ENCODE assay signal across 8 cellular contexts in genomic region chr1:54053745-54054437, GRCh38. TPM values are rescaled to one million over a fixed set of nuclear protein-coding genes. Genes with fewer than 3 reads are reported as not detected.
DNase-seq lines count a peak whose midpoint lies in the region; ATAC-seq, FAIRE-seq and TF ChIP-seq lines count a peak whose summit lies in the region.

No MANE protein-coding gene starts in this region.

- H3K4me3 ChIP-seq in CD8-positive, alpha-beta memory T cell (ENCODE audit: low read length) = peak overlapping the region; percentile 93
- peak overlapping the region; percentile 75 for H3K4me3 ChIP-seq in HL-60 (replicated peaks; ENCODE audit: insufficient read depth, low read length)
- H3K4me3 ChIP-seq in K562 = peak overlapping the region; percentile 78

- in situ Hi-C loops in K562 (cut with MboI) = no loop called here

- TF ChIP-seq CTCF in HL-60 (IDR thresholded peaks at IDR 0.05; ENCODE audit: insufficient read depth, low read length) = no peak
- TF ChIP-seq CTCF in K562 (IDR thresholded peaks at IDR 0.05 in 2 of 3, conservative IDR thresholded peaks at IDR 0.05 in 1 of 3; ENCODE audit: insufficient read depth in 2 of 3, low read depth in 1 of 3, low read length in 3 of 3) = no peak

- H3K9me3 Mint-ChIP-seq in CD8-positive, alpha-beta memory T cell = no peaks in the 10 kb centered on the region

- H4K20me1 ChIP-seq in K562 (replicated peaks; ENCODE audit: control insufficient read depth, insufficient read depth, low read length) = no peaks in the 10 kb centered on the region

- POLR2A ChIA-PET in CD8-positive, alpha-beta memory T cell (lab: Charles Lee) = interaction anchor here (1.9 kb wide), 1 partner anchor 108 kb away, joined by 24 read pairs; the partner anchor contains the start of genes IFT25 and LRRC42
- POLR2A ChIA-PET in K562 (lab: Yijun Ruan, JAX) = interaction anchor here (1.0 to 1.6 kb wide), 7 partner anchors 9 to 833 kb away, joined by 3 to 8 read pairs (median 3); partner anchors contain the start of gene DHCR24

- no peak for TF ChIP-seq EP300 in K562 (IDR thresholded peaks at IDR 0.05; ENCODE audit: low read length)

- peak overlapping the region; percentile 98 for H3K4me2 ChIP-seq in K562 (ENCODE audit: insufficient read depth, low read length)

- peak in 1 of 5 donors; percentile 13 for DNase-seq in CD8-positive, alpha-beta memory T cell
- no peak for DNase-seq in HL-60 (ENCODE audit: low read depth in 1 of 2, low spot score in 1 of 2)
- peak in 2 of 4 experiments; percentile 37 to 48 for DNase-seq in K562 (ENCODE audit: extremely low read depth in 1 of 4, low spot score in 3 of 4)
- peak; percentile 8 to 20 for DNase-seq in lung microvascular endothelial cell (ENCODE audit: low read depth in 2 of 2)
- no peak for DNase-seq in hippocampal formation (lab: John Stamatoyannopoulos, UW)
- DNase-seq in islet precursor cell = no peak
- DNase-seq in GM12891 (ENCODE audit: insufficient read length, low spot score) = no peak

- no peaks in the 10 kb centered on the region for H3K9me1 ChIP-seq in K562 (ENCODE audit: control insufficient read depth, insufficient read depth, low read length)

- H3K36me3 Mint-ChIP-seq in CD8-positive, alpha-beta memory T cell = peaks cover 5 to 25% (median 16%) of the 10 kb centered on the region in 3 donors

- H3K27me3 ChIP-seq in CD8-positive, alpha-beta memory T cell (ENCODE audit: insufficient read depth, low read length, poor library complexity, severe bottlenecking) = no peaks in the 10 kb centered on the region
- H3K27me3 ChIP-seq in HL-60 (ENCODE audit: insufficient read depth, poor library complexity, severe bottlenecking) (no peaks in the 10 kb centered on the region), K562 (ENCODE audit: control insufficient read depth in 2 of 2, insufficient read depth in 2 of 2, low read length in 2 of 2) (no peaks in the 10 kb centered on the region)

- no peak for TF ChIP-seq POLR2A in K562 (conservative IDR thresholded peaks at IDR 0.05)
- no peak for TF ChIP-seq POLR2A in GM12891 (IDR thresholded peaks at IDR 0.05; ENCODE audit: low read depth, low read length)

- peaks cover 31 to 55% (median 50%) of the 10 kb centered on the region in 3 donors for H3K4me1 Mint-ChIP-seq in CD8-positive, alpha-beta memory T cell

- no peaks in the 10 kb centered on the region for H3K9me3 ChIP-seq in CD8-positive, alpha-beta memory T cell (ENCODE audit: low read length)
- H3K9me3 ChIP-seq in K562 (replicated peaks; ENCODE audit: control insufficient read depth, insufficient read depth, low read depth, low read length) = no peaks in the 10 kb centered on the region

- peaks cover 39% of the 10 kb centered on the region for H3K4me1 ChIP-seq in CD8-positive, alpha-beta memory T cell (ENCODE audit: insufficient read depth, low read length)
- peaks cover 8% of the 10 kb centered on the region in 2 experiments; a peak in 4 of 5 replicates for H3K4me1 ChIP-seq in K562 (replicated peaks in 1 of 2; ENCODE audit: control insufficient read depth in 2 of 2, insufficient read depth in 2 of 2, low read length in 2 of 2)

- no peaks in the 10 kb centered on the region for H3K27me3 Mint-ChIP-seq in CD8-positive, alpha-beta memory T cell

- peak overlapping the region; percentile 85 for H2AFZ ChIP-seq in K562 (ENCODE audit: low read depth, low read length)

- WGBS in K562 (ENCODE audit: insufficient coverage, low coverage, missing lambda C conversion rate) = 2% methylated on average over 21 of the region's 21 CpGs

- ATAC-seq in K562 = peak; percentile 8
- no peak for ATAC-seq in HG02870 (IDR thresholded peaks at IDR 0.05; ENCODE audit: unreplicated experiment)

- H3K36me3 ChIP-seq in CD8-positive, alpha-beta memory T cell (ENCODE audit: insufficient read depth, low read length) = no peaks in the 10 kb centered on the region
- H3K36me3 ChIP-seq in K562 (ENCODE audit: control insufficient read depth, insufficient read depth, low read length) = peaks cover 9% of the 10 kb centered on the region; the same call in 1 of the 3 replicates

- peak overlapping the region; percentile 87 to 95 for H3K9ac ChIP-seq in K562 (ENCODE audit: insufficient read depth in 1 of 2, low read depth in 2 of 2, low read length in 2 of 2)

- TSS peak; percentile 83 for BruUV-seq in K562 (replicated peaks; lab: Mats Ljungman, UMichigan)

- CTCF ChIA-PET in CD8-positive, alpha-beta memory T cell (lab: Charles Lee) = interaction anchor here (1.1 to 1.7 kb wide), 4 partner anchors 17 to 709 kb away, joined by 3 read pairs; partner anchors contain the start of gene TTC4
- CTCF ChIA-PET in K562 (lab: Yijun Ruan, JAX; ENCODE audit: low intra/inter-chr PET ratio) = no interaction called here

- H3K4me3 Mint-ChIP-seq in CD8-positive, alpha-beta memory T cell = no peak overlapping the region

- H3K79me2 ChIP-seq in K562 (ENCODE audit: control insufficient read depth, insufficient read depth, low read length) = peaks cover 52% of the 10 kb centered on the region

- peak overlapping the region; percentile 93 for H3K27ac ChIP-seq in CD8-positive, alpha-beta memory T cell (ENCODE audit: low read depth, low read length)
- H3K27ac ChIP-seq in HL-60 (replicated peaks) = peak overlapping the region; percentile 95
- H3K27ac ChIP-seq in K562 (ENCODE audit: extremely low read depth, low read depth, low read length) = peak overlapping the region; percentile 87

- intact Hi-C loops in K562 (cut with micrococcal nuclease) = loop anchor here (2.0 to 5.0 kb wide), 2 partner anchors 107 to 193 kb away; partner anchors contain the start of genes IFT25 and LRRC42

- H3K27ac Mint-ChIP-seq in CD8-positive, alpha-beta memory T cell = no peak overlapping the region

- FAIRE-seq in K562 (lab: Jason Lieb, UNC) (peak; percentile 66), GM12891 (lab: Jason Lieb, UNC) (no peak)

- TF ChIP-seq RAD21 in K562 (CRISPR knock-in tag; conservative IDR thresholded peaks at IDR 0.05 in 1 of 2, IDR thresholded peaks at IDR 0.05 in 1 of 2) = no peak

RNA-seq across cellular contexts. Expression of gene TCEANC2, which starts 0.5 kb away (rescaled TPM):
- 10 to 100 TPM; 10.9 to 11.4 TPM for total RNA-seq in CD8-positive, alpha-beta memory T cell
- 6.1 TPM for polyA plus RNA-seq in CD8-positive, alpha-beta memory T cell
- 6.1 and 7.8 TPM in 2 replicates for total RNA-seq in K562 (2011; cell fraction: chromatin; rRNA removed; ENCODE audit: low replicate concordance)
- 3.8 and 5.4 TPM in 2 replicates for total RNA-seq in K562 (2011; cell fraction: nucleolus; rRNA removed)
- total RNA-seq in K562 (2011; cell fraction: nucleoplasm; rRNA removed) = 6.5 and 11.8 TPM in 2 replicates
- 3.3 and 6.2 TPM in 2 replicates for total RNA-seq in K562 (2014; rRNA removed)
- 6.3 and 8.2 TPM in 2 replicates for total RNA-seq in K562 (2014; rRNA removed; fragmentation: Illumina TruSeq; extraction: Trizol)
- 4.7 and 5.6 TPM in 2 replicates for total RNA-seq in K562 (2015; rRNA removed; fragmentation: Illumina TruSeq; extraction: Trizol)
- 7.0 and 7.2 TPM in 2 replicates for total RNA-seq in K562 (2021)
- 7.4 and 8.4 TPM in 2 replicates for polyA plus RNA-seq in K562 (2011; rRNA removed)
- 5.2 and 8.1 TPM in 2 replicates for polyA plus RNA-seq in K562 (2011; cell fraction: cytosol; rRNA removed)
- polyA plus RNA-seq in K562 (2011; cell fraction: nucleus; rRNA removed) = 6.6 and 7.9 TPM in 2 replicates
- polyA plus RNA-seq in K562 (2012) = 3.3 and 6.6 TPM in 2 replicates
- polyA plus RNA-seq in K562 (2014; fragmentation: Illumina TruSeq; extraction: Trizol) = 6.0 and 7.1 TPM in 2 replicates
- polyA plus RNA-seq in K562 (2014; fragmentation: Nextera tagmentation; extraction: Ambion mirVana) = 10 to 100 TPM in 1 of 2 experiments, 1 to 10 TPM in 1; 9.8 to 10.2 TPM
- polyA plus RNA-seq in K562 (2014; rRNA removed) = 5.2 and 5.3 TPM in 2 replicates
- 7.1 and 8.4 TPM in 2 replicates for polyA minus RNA-seq in K562 (2011; rRNA and poly(A)+ RNA removed)
- polyA minus RNA-seq in K562 (2011; cell fraction: cytosol; rRNA and poly(A)+ RNA removed) = 2.4 and 3.2 TPM in 2 replicates
- 2.8 and 6.6 TPM in 2 replicates for polyA minus RNA-seq in K562 (2011; cell fraction: nucleus; rRNA and poly(A)+ RNA removed)
- 1.7 and 1.8 TPM in 2 replicates for total RNA-seq in lung microvascular endothelial cell
- polyA plus RNA-seq in GM12891 (2012; ENCODE audit: low read depth, missing spikeins) = 3.2 TPM

RNA-seq across cellular contexts. Expression of gene TMEM59, which starts 0.9 kb away (rescaled TPM):
- total RNA-seq in CD8-positive, alpha-beta memory T cell = 100 to 1,000 TPM; 140 to 149 TPM
- 580 TPM for polyA plus RNA-seq in CD8-positive, alpha-beta memory T cell
- total RNA-seq in K562 (2011; cell fraction: chromatin; rRNA removed; ENCODE audit: low replicate concordance) = 144 and 157 TPM in 2 replicates
- 168 and 198 TPM in 2 replicates for total RNA-seq in K562 (2011; cell fraction: nucleolus; rRNA removed)
- 246 and 274 TPM in 2 replicates for total RNA-seq in K562 (2011; cell fraction: nucleoplasm; rRNA removed)
- total RNA-seq in K562 (2014; rRNA removed) (97.2 and 122 TPM in 2 replicates), K562 (2014; rRNA removed; fragmentation: Illumina TruSeq; extraction: Trizol) (151 and 168 TPM in 2 replicates), K562 (2015; rRNA removed; fragmentation: Illumina TruSeq; extraction: Trizol) (137 and 144 TPM in 2 replicates), K562 (2021) (163 and 186 TPM in 2 replicates), lung microvascular endothelial cell (198 and 425 TPM in 2 replicates)
- polyA plus RNA-seq in K562 (2011; rRNA removed) (299 and 316 TPM in 2 replicates), K562 (2014; fragmentation: Illumina TruSeq; extraction: Trizol) (133 and 136 TPM in 2 replicates), K562 (2014; fragmentation: Nextera tagmentation; extraction: Ambion mirVana) (100 to 1,000 TPM; 196 to 202 TPM), K562 (2014; rRNA removed) (93.1 and 127 TPM in 2 replicates)
- 93.8 and 181 TPM in 2 replicates for polyA plus RNA-seq in K562 (2011; cell fraction: cytosol; rRNA removed)
- polyA plus RNA-seq in K562 (2011; cell fraction: nucleus; rRNA removed) = 45.4 and 94.5 TPM in 2 replicates
- polyA plus RNA-seq in K562 (2012) = 189 and 249 TPM in 2 replicates
- polyA minus RNA-seq in K562 (2011; rRNA and poly(A)+ RNA removed) = 146 and 161 TPM in 2 replicates
- polyA minus RNA-seq in K562 (2011; cell fraction: cytosol; rRNA and poly(A)+ RNA removed) = 68.4 and 86.7 TPM in 2 replicates
- polyA minus RNA-seq in K562 (2011; cell fraction: nucleus; rRNA and poly(A)+ RNA removed) = 12.7 and 29.8 TPM in 2 replicates
- polyA plus RNA-seq in GM12891 (2012; ENCODE audit: low read depth, missing spikeins) = 90.3 TPM

RNA-seq across cellular contexts. Expression of gene LDLRAD1, which starts 35.9 kb away (rescaled TPM):
- not detected for total RNA-seq in CD8-positive, alpha-beta memory T cell
- not detected for polyA plus RNA-seq in CD8-positive, alpha-beta memory T cell
- total RNA-seq in K562 (2011; cell fraction: chromatin; rRNA removed; ENCODE audit: low replicate concordance) = not detected in 2 replicates
- total RNA-seq in K562 (2011; cell fraction: nucleolus; rRNA removed) = not detected in 2 replicates
- not detected in 2 replicates for total RNA-seq in K562 (2011; cell fraction: nucleoplasm; rRNA removed)
- total RNA-seq in K562 (2014; rRNA removed) (not detected in 2 replicates), K562 (2014; rRNA removed; fragmentation: Illumina TruSeq; extraction: Trizol) (not detected in 2 replicates), K562 (2015; rRNA removed; fragmentation: Illumina TruSeq; extraction: Trizol) (not detected in 2 replicates), K562 (2021) (not detected in 2 replicates), lung microvascular endothelial cell (not detected in 2 replicates)
- polyA plus RNA-seq in K562 (2011; rRNA removed) (not detected in 2 replicates), K562 (2014; fragmentation: Illumina TruSeq; extraction: Trizol) (not detected in 2 replicates), K562 (2014; fragmentation: Nextera tagmentation; extraction: Ambion mirVana) (not detected), K562 (2014; rRNA removed) (not detected in 2 replicates)
- not detected in 2 replicates for polyA plus RNA-seq in K562 (2011; cell fraction: cytosol; rRNA removed)
- polyA plus RNA-seq in K562 (2011; cell fraction: nucleus; rRNA removed) = not detected in 2 replicates
- not detected in 2 replicates for polyA plus RNA-seq in K562 (2012)
- not detected in 2 replicates for polyA minus RNA-seq in K562 (2011; rRNA and poly(A)+ RNA removed)
- polyA minus RNA-seq in K562 (2011; cell fraction: cytosol; rRNA and poly(A)+ RNA removed) = not detected in 2 replicates
- polyA minus RNA-seq in K562 (2011; cell fraction: nucleus; rRNA and poly(A)+ RNA removed) = not detected in 2 replicates
- not detected for polyA plus RNA-seq in GM12891 (2012; ENCODE audit: low read depth, missing spikeins)

Comparison
In these comparisons a context has a peak if more than half of its experiments do, and no peak if none do; other contexts are left out.
1. DNase-seq: peak in lung microvascular endothelial cell (2 of 2); none in HL-60 (0 of 2), hippocampal formation (0 of 2), islet precursor cell (single experiment) and GM12891 (single experiment).
2. Peak in every context shown above with its lines, with median percentiles within 50 percentile points of each other: H3K27ac ChIP-seq and H3K4me3 ChIP-seq.